15 cellular contexts compared by ENCODE assay signal in the genomic region with DNA sequence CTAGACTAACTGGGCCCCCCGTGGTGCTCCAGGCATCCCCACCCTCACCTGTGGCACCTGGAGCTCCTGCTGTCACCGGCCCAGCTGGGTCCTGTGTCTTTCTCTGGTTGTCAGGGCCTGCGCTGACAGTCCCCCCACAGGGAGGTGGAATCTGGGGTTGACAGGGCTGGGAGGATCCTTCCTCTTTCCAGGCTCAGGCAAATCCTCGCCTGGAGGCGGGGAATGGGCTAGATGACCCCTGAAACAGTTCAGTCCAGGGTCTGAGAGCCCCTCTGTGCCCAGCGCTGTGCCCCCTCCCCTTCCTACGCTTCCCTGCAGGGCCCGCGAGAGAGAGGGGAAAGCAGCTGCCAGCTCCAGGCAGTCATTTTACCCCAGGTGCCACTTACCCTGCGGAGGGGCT.
"Had no signal": no experiment of that assay in that cellular context is flagged by ENCODE, and none has a peak within 500 bp of the region (broad histone marks: within the 10 kb centered on the region; RNA-seq: fewer than 3 reads in every experiment).

No MANE protein-coding gene starts in this region.

- H3K27ac Mint-ChIP-seq: activated T-cell treated with anti-CD3 and anti-CD28 coated beads, Interleukin-2, amount 50 U/mL, for 24 hours; naive B cell had no signal

- H3K27me3 ChIP-seq: hepatocyte, neural progenitor cell, ovary, vagina had no signal

- H3K36me3 ChIP-seq: left ventricle myocardium inferior, neural progenitor cell, ovary, tibial artery, vagina had no signal

- H3K4me1 ChIP-seq: tibial artery, vagina had no signal

- H3K4me1 Mint-ChIP-seq: naive B cell had no signal

- H3K9me3 Mint-ChIP-seq: activated T-cell treated with anti-CD3 and anti-CD28 coated beads, Interleukin-2, amount 50 U/mL, for 24 hours; naive B cell; neural progenitor cell had no signal

- H3K27ac ChIP-seq: hepatocyte, left ventricle myocardium inferior, ovary, tibial artery, vagina, VCaP had no signal

- H3K27me3 Mint-ChIP-seq: activated T-cell treated with anti-CD3 and anti-CD28 coated beads, Interleukin-2, amount 50 U/mL, for 24 hours; naive B cell had no signal

- H3K4me3 ChIP-seq: hepatocyte, left ventricle myocardium inferior, neural progenitor cell, ovary, tibial artery, vagina had no signal

- H3K9me3 ChIP-seq: left ventricle myocardium inferior, ovary, tibial artery, vagina had no signal

- ATAC-seq: esophagus mucosa had no signal

- H3K4me3 Mint-ChIP-seq: activated T-cell treated with anti-CD3 and anti-CD28 coated beads, Interleukin-2, amount 50 U/mL, for 24 hours; naive B cell; neural progenitor cell had no signal

- H3K36me3 Mint-ChIP-seq: naive B cell, neural progenitor cell had no signal

- DNase-seq: activated CD4-positive, alpha-beta T cell treated with anti-CD3 and anti-CD28 coated beads, Interleukin-2, amount 50 U/mL, for 48 hours; activated naive CD4-positive, alpha-beta T cell treated with anti-CD3 and anti-CD28 coated beads, Interleukin-2, amount 50 U/mL, for 16 hours; activated T-cell treated with anti-CD3 and anti-CD28 coated beads, Interleukin-2, amount 50 U/mL, for 24 hours; left ventricle myocardium inferior; naive B cell; ovary; stimulated activated CD4-positive, alpha-beta T cell treated with anti-CD3 and anti-CD28 coated beads, Interleukin-12 subunit alpha, Interleukin-12 subunit beta, amount 100 ng/mL, for 4 hours; stimulated activated CD4-positive, alpha-beta T cell treated with anti-CD3 and anti-CD28 coated beads, Interleukin-2, amount 100 ng/mL, for 24 hours; T1000; tibial artery had no signal
